In the genomic region with DNA sequence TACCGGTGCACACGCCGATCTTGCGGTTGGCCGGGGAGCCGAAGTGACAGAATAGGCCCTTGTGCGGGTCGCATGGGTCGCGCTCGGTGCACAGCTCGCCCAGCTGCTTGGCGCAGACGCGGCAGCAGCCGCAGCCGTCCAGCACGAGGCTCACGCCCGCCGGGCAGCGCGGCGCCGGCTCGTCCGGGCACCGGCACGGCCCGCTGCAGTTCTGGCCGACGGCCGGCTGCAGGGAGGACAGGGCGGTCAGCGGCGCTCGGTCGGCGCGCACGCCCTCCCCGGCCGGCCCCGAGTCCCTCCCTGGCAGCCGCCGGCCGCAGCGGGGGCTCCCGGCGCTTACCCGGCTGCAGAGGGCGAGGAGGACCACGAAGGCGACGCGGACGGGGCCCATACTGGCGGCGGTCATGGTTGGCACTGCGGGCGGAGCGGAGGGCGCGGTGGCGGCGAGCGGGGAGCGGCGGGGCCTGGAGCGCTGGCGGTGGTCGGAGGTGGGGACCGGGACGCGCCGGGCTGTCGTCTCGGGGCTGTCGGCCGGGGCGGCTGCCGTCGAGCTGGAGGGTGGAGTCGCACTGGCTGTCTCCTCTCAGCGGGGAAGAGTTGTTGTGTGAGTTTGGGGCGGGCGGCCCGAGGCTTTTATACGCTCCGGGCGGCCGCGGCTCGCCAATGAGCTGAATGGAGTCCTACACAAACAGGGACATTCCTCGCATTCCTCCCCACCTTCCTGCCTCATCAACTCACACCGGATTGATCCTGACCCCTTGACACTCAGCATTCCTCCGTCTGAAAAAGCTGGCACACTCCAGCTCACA, we compare ENCODE assay signal across 1 cellular context.
TF ChIP-seq lines count a peak whose summit lies in the region.

A gene with protein sequence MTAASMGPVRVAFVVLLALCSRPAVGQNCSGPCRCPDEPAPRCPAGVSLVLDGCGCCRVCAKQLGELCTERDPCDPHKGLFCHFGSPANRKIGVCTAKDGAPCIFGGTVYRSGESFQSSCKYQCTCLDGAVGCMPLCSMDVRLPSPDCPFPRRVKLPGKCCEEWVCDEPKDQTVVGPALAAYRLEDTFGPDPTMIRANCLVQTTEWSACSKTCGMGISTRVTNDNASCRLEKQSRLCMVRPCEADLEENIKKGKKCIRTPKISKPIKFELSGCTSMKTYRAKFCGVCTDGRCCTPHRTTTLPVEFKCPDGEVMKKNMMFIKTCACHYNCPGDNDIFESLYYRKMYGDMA (minus strand): TSS at position 606 of the 809 bp plus-strand sequence. CDS start 200 bp downstream, at position 406.

TF ChIP-seq in HepG2, 621 proteins besides CTCF, POLR2A, EP300 and RAD21 (continued from another document and continues in another):
- TF ChIP-seq, protein P1, sequence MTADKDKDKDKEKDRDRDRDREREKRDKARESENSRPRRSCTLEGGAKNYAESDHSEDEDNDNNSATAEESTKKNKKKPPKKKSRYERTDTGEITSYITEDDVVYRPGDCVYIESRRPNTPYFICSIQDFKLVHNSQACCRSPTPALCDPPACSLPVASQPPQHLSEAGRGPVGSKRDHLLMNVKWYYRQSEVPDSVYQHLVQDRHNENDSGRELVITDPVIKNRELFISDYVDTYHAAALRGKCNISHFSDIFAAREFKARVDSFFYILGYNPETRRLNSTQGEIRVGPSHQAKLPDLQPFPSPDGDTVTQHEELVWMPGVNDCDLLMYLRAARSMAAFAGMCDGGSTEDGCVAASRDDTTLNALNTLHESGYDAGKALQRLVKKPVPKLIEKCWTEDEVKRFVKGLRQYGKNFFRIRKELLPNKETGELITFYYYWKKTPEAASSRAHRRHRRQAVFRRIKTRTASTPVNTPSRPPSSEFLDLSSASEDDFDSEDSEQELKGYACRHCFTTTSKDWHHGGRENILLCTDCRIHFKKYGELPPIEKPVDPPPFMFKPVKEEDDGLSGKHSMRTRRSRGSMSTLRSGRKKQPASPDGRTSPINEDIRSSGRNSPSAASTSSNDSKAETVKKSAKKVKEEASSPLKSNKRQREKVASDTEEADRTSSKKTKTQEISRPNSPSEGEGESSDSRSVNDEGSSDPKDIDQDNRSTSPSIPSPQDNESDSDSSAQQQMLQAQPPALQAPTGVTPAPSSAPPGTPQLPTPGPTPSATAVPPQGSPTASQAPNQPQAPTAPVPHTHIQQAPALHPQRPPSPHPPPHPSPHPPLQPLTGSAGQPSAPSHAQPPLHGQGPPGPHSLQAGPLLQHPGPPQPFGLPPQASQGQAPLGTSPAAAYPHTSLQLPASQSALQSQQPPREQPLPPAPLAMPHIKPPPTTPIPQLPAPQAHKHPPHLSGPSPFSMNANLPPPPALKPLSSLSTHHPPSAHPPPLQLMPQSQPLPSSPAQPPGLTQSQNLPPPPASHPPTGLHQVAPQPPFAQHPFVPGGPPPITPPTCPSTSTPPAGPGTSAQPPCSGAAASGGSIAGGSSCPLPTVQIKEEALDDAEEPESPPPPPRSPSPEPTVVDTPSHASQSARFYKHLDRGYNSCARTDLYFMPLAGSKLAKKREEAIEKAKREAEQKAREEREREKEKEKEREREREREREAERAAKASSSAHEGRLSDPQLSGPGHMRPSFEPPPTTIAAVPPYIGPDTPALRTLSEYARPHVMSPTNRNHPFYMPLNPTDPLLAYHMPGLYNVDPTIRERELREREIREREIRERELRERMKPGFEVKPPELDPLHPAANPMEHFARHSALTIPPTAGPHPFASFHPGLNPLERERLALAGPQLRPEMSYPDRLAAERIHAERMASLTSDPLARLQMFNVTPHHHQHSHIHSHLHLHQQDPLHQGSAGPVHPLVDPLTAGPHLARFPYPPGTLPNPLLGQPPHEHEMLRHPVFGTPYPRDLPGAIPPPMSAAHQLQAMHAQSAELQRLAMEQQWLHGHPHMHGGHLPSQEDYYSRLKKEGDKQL (CRISPR knock-in tag; IDR thresholded peaks at IDR 0.05; ENCODE audit: low read depth), result peak; percentile 98
- peak; percentile 94 for TF ChIP-seq KAT7 (CRISPR knock-in tag; IDR thresholded peaks at IDR 0.05; ENCODE audit: borderline replicate concordance)
- no peak; the same call in 1 of the 2 replicates for TF ChIP-seq NFATC3 (CRISPR knock-in tag; IDR thresholded peaks at IDR 0.05)
- TF ChIP-seq, protein P2, sequence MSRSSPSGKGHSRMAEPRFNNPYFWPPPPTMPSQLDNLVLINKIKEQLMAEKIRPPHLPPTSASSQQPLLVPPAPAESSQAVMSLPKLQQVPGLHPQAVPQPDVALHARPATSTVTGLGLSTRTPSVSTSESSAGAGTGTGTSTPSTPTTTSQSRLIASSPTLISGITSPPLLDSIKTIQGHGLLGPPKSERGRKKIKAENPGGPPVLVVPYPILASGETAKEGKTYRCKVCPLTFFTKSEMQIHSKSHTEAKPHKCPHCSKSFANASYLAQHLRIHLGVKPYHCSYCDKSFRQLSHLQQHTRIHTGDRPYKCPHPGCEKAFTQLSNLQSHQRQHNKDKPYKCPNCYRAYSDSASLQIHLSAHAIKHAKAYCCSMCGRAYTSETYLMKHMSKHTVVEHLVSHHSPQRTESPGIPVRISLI (CRISPR knock-in tag; IDR thresholded peaks at IDR 0.05; ENCODE audit: borderline replicate concordance), result peak; percentile 100
- TF ChIP-seq, protein P3, sequence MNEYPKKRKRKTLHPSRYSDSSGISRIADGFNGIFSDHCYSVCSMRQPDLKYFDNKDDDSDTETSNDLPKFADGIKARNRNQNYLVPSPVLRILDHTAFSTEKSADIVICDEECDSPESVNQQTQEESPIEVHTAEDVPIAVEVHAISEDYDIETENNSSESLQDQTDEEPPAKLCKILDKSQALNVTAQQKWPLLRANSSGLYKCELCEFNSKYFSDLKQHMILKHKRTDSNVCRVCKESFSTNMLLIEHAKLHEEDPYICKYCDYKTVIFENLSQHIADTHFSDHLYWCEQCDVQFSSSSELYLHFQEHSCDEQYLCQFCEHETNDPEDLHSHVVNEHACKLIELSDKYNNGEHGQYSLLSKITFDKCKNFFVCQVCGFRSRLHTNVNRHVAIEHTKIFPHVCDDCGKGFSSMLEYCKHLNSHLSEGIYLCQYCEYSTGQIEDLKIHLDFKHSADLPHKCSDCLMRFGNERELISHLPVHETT (CRISPR knock-in tag; conservative IDR thresholded peaks at IDR 0.05), result peak; percentile 45; the same call in 1 of the 2 replicates
- peak; percentile 70 for TF ChIP-seq HNRNPK (IDR thresholded peaks at IDR 0.05; ENCODE audit: low read depth, low read length, poor library complexity, severe bottlenecking)
- TF ChIP-seq IRX3 (CRISPR knock-in tag; IDR thresholded peaks at IDR 0.05; ENCODE audit: borderline replicate concordance, low read depth), result 0 out of 2 replicates have a peak, but pooled peaks have one; percentile 55
- no peak for TF ChIP-seq ZNF850 (CRISPR knock-in tag; conservative IDR thresholded peaks at IDR 0.05)
- peak; percentile 96 for TF ChIP-seq ZNF232 (CRISPR knock-in tag; IDR thresholded peaks at IDR 0.05; ENCODE audit: borderline replicate concordance)
- peak; percentile 93 for TF ChIP-seq MIXL1 (CRISPR knock-in tag; IDR thresholded peaks at IDR 0.05)
- peak; percentile 84 for TF ChIP-seq SOX13 (IDR thresholded peaks at IDR 0.05)
- TF ChIP-seq SOX13 (CRISPR knock-in tag; conservative IDR thresholded peaks at IDR 0.05 in 1 of 2, IDR thresholded peaks at IDR 0.05 in 1 of 2), result peak in 1 of 2 experiments; percentile 93; a peak in 2 of 4 replicates
- no peak for TF ChIP-seq ZNF572 (CRISPR knock-in tag; IDR thresholded peaks at IDR 0.05)
- peak; percentile 45 for TF ChIP-seq SMC3 (IDR thresholded peaks at IDR 0.05; ENCODE audit: low read length)
- TF ChIP-seq, protein P4, sequence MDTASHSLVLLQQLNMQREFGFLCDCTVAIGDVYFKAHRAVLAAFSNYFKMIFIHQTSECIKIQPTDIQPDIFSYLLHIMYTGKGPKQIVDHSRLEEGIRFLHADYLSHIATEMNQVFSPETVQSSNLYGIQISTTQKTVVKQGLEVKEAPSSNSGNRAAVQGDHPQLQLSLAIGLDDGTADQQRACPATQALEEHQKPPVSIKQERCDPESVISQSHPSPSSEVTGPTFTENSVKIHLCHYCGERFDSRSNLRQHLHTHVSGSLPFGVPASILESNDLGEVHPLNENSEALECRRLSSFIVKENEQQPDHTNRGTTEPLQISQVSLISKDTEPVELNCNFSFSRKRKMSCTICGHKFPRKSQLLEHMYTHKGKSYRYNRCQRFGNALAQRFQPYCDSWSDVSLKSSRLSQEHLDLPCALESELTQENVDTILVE (CRISPR knock-in tag; IDR thresholded peaks at IDR 0.05), result peak; percentile 87
- TF ChIP-seq, protein P5, sequence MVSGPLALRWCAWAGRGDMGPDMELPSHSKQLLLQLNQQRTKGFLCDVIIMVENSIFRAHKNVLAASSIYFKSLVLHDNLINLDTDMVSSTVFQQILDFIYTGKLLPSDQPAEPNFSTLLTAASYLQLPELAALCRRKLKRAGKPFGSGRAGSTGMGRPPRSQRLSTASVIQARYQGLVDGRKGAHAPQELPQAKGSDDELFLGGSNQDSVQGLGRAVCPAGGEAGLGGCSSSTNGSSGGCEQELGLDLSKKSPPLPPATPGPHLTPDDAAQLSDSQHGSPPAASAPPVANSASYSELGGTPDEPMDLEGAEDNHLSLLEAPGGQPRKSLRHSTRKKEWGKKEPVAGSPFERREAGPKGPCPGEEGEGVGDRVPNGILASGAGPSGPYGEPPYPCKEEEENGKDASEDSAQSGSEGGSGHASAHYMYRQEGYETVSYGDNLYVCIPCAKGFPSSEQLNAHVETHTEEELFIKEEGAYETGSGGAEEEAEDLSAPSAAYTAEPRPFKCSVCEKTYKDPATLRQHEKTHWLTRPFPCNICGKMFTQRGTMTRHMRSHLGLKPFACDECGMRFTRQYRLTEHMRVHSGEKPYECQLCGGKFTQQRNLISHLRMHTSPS (CRISPR knock-in tag; IDR thresholded peaks at IDR 0.05; ENCODE audit: low read depth), result peak; percentile 69
- TF ChIP-seq, protein P6, sequence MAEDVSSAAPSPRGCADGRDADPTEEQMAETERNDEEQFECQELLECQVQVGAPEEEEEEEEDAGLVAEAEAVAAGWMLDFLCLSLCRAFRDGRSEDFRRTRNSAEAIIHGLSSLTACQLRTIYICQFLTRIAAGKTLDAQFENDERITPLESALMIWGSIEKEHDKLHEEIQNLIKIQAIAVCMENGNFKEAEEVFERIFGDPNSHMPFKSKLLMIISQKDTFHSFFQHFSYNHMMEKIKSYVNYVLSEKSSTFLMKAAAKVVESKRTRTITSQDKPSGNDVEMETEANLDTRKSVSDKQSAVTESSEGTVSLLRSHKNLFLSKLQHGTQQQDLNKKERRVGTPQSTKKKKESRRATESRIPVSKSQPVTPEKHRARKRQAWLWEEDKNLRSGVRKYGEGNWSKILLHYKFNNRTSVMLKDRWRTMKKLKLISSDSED (CRISPR knock-in tag; IDR thresholded peaks at IDR 0.05), result peak; percentile 94
- peak; percentile 70; the same call in 1 of the 2 replicates for TF ChIP-seq ADNP (CRISPR knock-in tag; IDR thresholded peaks at IDR 0.05)
- no peak for TF ChIP-seq PCBP2 (optimal IDR thresholded peaks at IDR 0.05; ENCODE audit: low read depth, low read length, poor library complexity, severe bottlenecking)
- TF ChIP-seq, protein P7, sequence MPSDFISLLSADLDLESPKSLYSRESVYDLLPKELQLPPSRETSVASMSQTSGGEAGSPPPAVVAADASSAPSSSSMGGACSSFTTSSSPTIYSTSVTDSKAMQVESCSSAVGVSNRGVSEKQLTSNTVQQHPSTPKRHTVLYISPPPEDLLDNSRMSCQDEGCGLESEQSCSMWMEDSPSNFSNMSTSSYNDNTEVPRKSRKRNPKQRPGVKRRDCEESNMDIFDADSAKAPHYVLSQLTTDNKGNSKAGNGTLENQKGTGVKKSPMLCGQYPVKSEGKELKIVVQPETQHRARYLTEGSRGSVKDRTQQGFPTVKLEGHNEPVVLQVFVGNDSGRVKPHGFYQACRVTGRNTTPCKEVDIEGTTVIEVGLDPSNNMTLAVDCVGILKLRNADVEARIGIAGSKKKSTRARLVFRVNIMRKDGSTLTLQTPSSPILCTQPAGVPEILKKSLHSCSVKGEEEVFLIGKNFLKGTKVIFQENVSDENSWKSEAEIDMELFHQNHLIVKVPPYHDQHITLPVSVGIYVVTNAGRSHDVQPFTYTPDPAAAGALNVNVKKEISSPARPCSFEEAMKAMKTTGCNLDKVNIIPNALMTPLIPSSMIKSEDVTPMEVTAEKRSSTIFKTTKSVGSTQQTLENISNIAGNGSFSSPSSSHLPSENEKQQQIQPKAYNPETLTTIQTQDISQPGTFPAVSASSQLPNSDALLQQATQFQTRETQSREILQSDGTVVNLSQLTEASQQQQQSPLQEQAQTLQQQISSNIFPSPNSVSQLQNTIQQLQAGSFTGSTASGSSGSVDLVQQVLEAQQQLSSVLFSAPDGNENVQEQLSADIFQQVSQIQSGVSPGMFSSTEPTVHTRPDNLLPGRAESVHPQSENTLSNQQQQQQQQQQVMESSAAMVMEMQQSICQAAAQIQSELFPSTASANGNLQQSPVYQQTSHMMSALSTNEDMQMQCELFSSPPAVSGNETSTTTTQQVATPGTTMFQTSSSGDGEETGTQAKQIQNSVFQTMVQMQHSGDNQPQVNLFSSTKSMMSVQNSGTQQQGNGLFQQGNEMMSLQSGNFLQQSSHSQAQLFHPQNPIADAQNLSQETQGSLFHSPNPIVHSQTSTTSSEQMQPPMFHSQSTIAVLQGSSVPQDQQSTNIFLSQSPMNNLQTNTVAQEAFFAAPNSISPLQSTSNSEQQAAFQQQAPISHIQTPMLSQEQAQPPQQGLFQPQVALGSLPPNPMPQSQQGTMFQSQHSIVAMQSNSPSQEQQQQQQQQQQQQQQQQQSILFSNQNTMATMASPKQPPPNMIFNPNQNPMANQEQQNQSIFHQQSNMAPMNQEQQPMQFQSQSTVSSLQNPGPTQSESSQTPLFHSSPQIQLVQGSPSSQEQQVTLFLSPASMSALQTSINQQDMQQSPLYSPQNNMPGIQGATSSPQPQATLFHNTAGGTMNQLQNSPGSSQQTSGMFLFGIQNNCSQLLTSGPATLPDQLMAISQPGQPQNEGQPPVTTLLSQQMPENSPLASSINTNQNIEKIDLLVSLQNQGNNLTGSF (CRISPR knock-in tag; IDR thresholded peaks at IDR 0.05), result peak; percentile 74; the same call in 1 of the 2 replicates
- peak; percentile 85; the same call in 1 of the 2 replicates for TF ChIP-seq MBNL3 (CRISPR knock-in tag; conservative IDR thresholded peaks at IDR 0.05)
- TF ChIP-seq, protein P8, sequence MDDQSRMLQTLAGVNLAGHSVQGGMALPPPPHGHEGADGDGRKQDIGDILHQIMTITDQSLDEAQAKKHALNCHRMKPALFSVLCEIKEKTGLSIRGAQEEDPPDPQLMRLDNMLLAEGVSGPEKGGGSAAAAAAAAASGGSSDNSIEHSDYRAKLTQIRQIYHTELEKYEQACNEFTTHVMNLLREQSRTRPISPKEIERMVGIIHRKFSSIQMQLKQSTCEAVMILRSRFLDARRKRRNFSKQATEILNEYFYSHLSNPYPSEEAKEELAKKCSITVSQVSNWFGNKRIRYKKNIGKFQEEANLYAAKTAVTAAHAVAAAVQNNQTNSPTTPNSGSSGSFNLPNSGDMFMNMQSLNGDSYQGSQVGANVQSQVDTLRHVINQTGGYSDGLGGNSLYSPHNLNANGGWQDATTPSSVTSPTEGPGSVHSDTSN (CRISPR knock-in tag; IDR thresholded peaks at IDR 0.05; ENCODE audit: borderline replicate concordance), result no peak; the same call in 1 of the 2 replicates
- TF ChIP-seq CHD4 (IDR thresholded peaks at IDR 0.05; ENCODE audit: borderline replicate concordance, low read length), result no peak
- peak; percentile 20 to 52; a peak in 2 of 4 replicates for TF ChIP-seq MAFK (conservative IDR thresholded peaks at IDR 0.05 in 1 of 2, IDR thresholded peaks at IDR 0.05 in 1 of 2; ENCODE audit: low read length in 2 of 2)
- TF ChIP-seq, protein P9, sequence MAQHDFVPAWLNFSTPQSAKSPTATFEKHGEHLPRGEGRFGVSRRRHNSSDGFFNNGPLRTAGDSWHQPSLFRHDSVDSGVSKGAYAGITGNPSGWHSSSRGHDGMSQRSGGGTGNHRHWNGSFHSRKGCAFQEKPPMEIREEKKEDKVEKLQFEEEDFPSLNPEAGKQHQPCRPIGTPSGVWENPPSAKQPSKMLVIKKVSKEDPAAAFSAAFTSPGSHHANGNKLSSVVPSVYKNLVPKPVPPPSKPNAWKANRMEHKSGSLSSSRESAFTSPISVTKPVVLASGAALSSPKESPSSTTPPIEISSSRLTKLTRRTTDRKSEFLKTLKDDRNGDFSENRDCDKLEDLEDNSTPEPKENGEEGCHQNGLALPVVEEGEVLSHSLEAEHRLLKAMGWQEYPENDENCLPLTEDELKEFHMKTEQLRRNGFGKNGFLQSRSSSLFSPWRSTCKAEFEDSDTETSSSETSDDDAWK (CRISPR knock-in tag; IDR thresholded peaks at IDR 0.05), result no peak
